ENCODE assay signal across 26 cellular contexts in the genomic region with DNA sequence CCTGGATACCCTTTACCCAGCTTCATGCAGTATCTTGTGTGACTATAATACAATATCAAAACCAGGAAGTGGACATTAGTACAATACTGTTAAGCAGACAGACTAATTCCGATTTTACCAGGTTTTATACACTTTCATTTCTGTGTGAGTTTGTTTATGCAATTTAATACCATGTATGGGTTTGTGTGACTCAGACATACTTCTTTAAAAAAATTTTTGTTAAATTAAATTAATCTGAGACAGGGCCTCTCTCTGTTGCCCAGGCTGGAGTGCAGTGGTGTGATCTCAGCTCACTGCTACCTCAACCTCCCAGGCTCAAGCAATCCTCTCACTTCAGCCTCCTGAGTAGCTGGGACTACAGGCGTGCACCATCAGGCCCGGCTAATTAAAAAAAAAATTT.
A peak's percentile ranks its signal among the peaks of the same experiment; 100 is the strongest.
DNase-seq lines count a peak whose midpoint lies in the region; ATAC-seq, FAIRE-seq and TF ChIP-seq lines count a peak whose summit lies in the region.
"Had no signal": no experiment of that assay in that cellular context is flagged by ENCODE, and none has a peak within 500 bp of the region (broad histone marks: within the 10 kb centered on the region; RNA-seq: fewer than 3 reads in every experiment).

No MANE protein-coding gene starts in this region.

- no peaks in the 10 kb centered on the region for H3K9me3 Mint-ChIP-seq in activated T-cell treated with anti-CD3 and anti-CD28 coated beads, Interleukin-2, amount 50 U/mL, for 24 hours
- H3K9me3 Mint-ChIP-seq: CD4-positive, CD25-positive, alpha-beta regulatory T cell had no signal

- H2BK20ac ChIP-seq in IMR-90 (ENCODE audit: low read depth, low read length): no peak overlapping the region

- H3K4ac ChIP-seq in IMR-90 (ENCODE audit: low read depth, low read length) (no peak overlapping the region), mesenchymal stem cell (ENCODE audit: low read depth in 1 of 2, low read length in 2 of 2) (no peak overlapping the region)

- dilution Hi-C loops in IMR-90 (cut with HindIII; ENCODE audit: low sequenced_read_pairs, unreplicated experiment): no loop called here

- DNase-seq in IMR-90 (peak; percentile 58), adipocyte (ENCODE audit: low read depth) (peak; percentile 64), fibroblast of gingiva (ENCODE audit: low read depth) (peak; percentile 22), mesenchymal stem cell (peak; percentile 7), NOMO-1 treated with dmso at 0.1 percent for 144 hours (lab: John Stamatoyannopoulos, UW; ENCODE audit: unreplicated experiment) (no peak), frontal cortex (ENCODE audit: low spot score in 2 of 2) (no peak)
- DNase-seq in activated T-cell treated with anti-CD3 and anti-CD28 coated beads, Interleukin-2, amount 50 U/mL, for 24 hours: no peak
- DNase-seq: CD4-positive, CD25-positive, alpha-beta regulatory T cell; GOT3; MV-4-11; NCI-H1105; NCI-H1436 treated with DMSO at 0.1 percent for 48 hours; NCI-H187 treated with DMSO at 0.1 percent for 48 hours; NCI-H2107; NCI-H524; NCI-H748 treated with DMSO at 0.1 percent for 48 hours; PC-9; SJCRH30 had no signal

- H3K18ac ChIP-seq in IMR-90 (ENCODE audit: low read depth, low read length): no peak overlapping the region
- H3K18ac ChIP-seq in mesenchymal stem cell (ENCODE audit: low read depth in 1 of 2, low read length in 2 of 2): no peak overlapping the region

- H2AFZ ChIP-seq in IMR-90 (replicated peaks; ENCODE audit: low read length, poor library complexity) (no peak overlapping the region), mesenchymal stem cell (ENCODE audit: low read depth, low read length) (no peak overlapping the region)
- H2AFZ ChIP-seq: PC-9 had no signal

- H3K14ac ChIP-seq in IMR-90 (replicated peaks; ENCODE audit: low read depth, low read length) (no peak overlapping the region), mesenchymal stem cell (ENCODE audit: low read length in 2 of 2) (no peak overlapping the region)

- TF ChIP-seq POLR2A in IMR-90 (IDR thresholded peaks at IDR 0.05; ENCODE audit: low read depth, low read length): no peak

- H3K23ac ChIP-seq in IMR-90 (ENCODE audit: low read depth, low read length): no peak overlapping the region
- H3K23ac ChIP-seq in mesenchymal stem cell (ENCODE audit: low read length in 2 of 2): no peak overlapping the region

- H3K4me1 ChIP-seq in IMR-90 (ENCODE audit: control insufficient read depth, insufficient read depth, low read length) (no peaks in the 10 kb centered on the region), adipocyte (ENCODE audit: control insufficient read depth, insufficient read depth, low read length) (no peaks in the 10 kb centered on the region), mesenchymal stem cell (ENCODE audit: control insufficient read depth, insufficient read depth, low read depth, low read length) (no peaks in the 10 kb centered on the region)
- H3K4me1 ChIP-seq: HAP-1, SJCRH30 had no signal

- H3K4me1 Mint-ChIP-seq in activated T-cell treated with anti-CD3 and anti-CD28 coated beads, Interleukin-2, amount 50 U/mL, for 24 hours (ENCODE audit: low read depth): no peaks in the 10 kb centered on the region

- H3K27me3 ChIP-seq in IMR-90 (ENCODE audit: control insufficient read depth, insufficient read depth, low read length): no peaks in the 10 kb centered on the region; the same call in 1 of the 2 replicates
- no peaks in the 10 kb centered on the region for H3K27me3 ChIP-seq in adipocyte (replicated peaks; ENCODE audit: control insufficient read depth, insufficient read depth, low read length)
- no peaks in the 10 kb centered on the region for H3K27me3 ChIP-seq in mesenchymal stem cell (ENCODE audit: control insufficient read depth in 1 of 2, insufficient read depth in 1 of 2, low read length in 2 of 2)
- H3K27me3 ChIP-seq: BLaER1, SJCRH30 had no signal

- in situ Hi-C loops in IMR-90 (cut with MboI; ENCODE audit: low sequenced_read_pairs): loop anchor here (25.0 kb wide), 1 partner anchor 1069 kb away; no protein-coding TSS in a partner anchor

- H3K79me1 ChIP-seq in IMR-90 (ENCODE audit: low read depth in 1 of 2, low read length in 2 of 2): no peaks in the 10 kb centered on the region
- no peaks in the 10 kb centered on the region for H3K79me1 ChIP-seq in mesenchymal stem cell (replicated peaks; ENCODE audit: low read length, poor library complexity, severe bottlenecking)

- no TSS peak for BruUV-seq in IMR-90 (replicated peaks; lab: Mats Ljungman, UMichigan)

- no peaks in the 10 kb centered on the region for H3K36me3 Mint-ChIP-seq in activated T-cell treated with anti-CD3 and anti-CD28 coated beads, Interleukin-2, amount 50 U/mL, for 24 hours (ENCODE audit: low read depth)

- no peak overlapping the region; the same call in 1 of the 2 replicates for H4K5ac ChIP-seq in IMR-90 (ENCODE audit: low read depth, low read length)

- no peak overlapping the region for H2AK5ac ChIP-seq in IMR-90 (ENCODE audit: low read depth, low read length)
- no peak overlapping the region for H2AK5ac ChIP-seq in mesenchymal stem cell (ENCODE audit: low read length, severe bottlenecking)

- H3K9me1 ChIP-seq in IMR-90 (ENCODE audit: insufficient read depth, low read length): 0 out of 2 replicates have a peak, but pooled peaks cover 3% of the 10 kb centered on the region

- no peak for TF ChIP-seq CTCF in IMR-90 (conservative IDR thresholded peaks at IDR 0.05; ENCODE audit: low read depth, low read length)

- no peak for TF ChIP-seq RAD21 in IMR-90 (IDR thresholded peaks at IDR 0.05; ENCODE audit: low read length)

- H3K27ac ChIP-seq in IMR-90 (ENCODE audit: insufficient read depth, low read length) (peak overlapping the region; percentile 58; the same call in 1 of the 2 replicates), mesenchymal stem cell (ENCODE audit: low read length, poor library complexity, severe bottlenecking) (no peak overlapping the region)
- H3K27ac ChIP-seq: BLaER1, KMS-11, PC-9, SJCRH30 had no signal

- intact Hi-C loops in IMR-90 (cut with micrococcal nuclease): no loop called here

- no peak for FAIRE-seq in frontal cortex (lab: Jason Lieb, UNC)
- FAIRE-seq: A204.1, D721Med, G401.6 had no signal

- H3K36me3 ChIP-seq in IMR-90 (ENCODE audit: control insufficient read depth, insufficient read depth, low read length) (no peaks in the 10 kb centered on the region), adipocyte (ENCODE audit: control insufficient read depth, insufficient read depth, low read length, severe bottlenecking) (no peaks in the 10 kb centered on the region), mesenchymal stem cell (ENCODE audit: control insufficient read depth in 1 of 2, insufficient read depth in 2 of 2, low read depth in 1 of 2, low read length in 2 of 2) (no peaks in the 10 kb centered on the region)
- H3K36me3 ChIP-seq: BLaER1, HAP-1, SJCRH30 had no signal

- H3K9me3 ChIP-seq in IMR-90 (ENCODE audit: control insufficient read depth, insufficient read depth, low read length): no peaks in the 10 kb centered on the region
- no peaks in the 10 kb centered on the region for H3K9me3 ChIP-seq in adipocyte (ENCODE audit: control insufficient read depth, low read length)
- H3K9me3 ChIP-seq in mesenchymal stem cell (ENCODE audit: control insufficient read depth, low read length): no peaks in the 10 kb centered on the region
- H3K9me3 ChIP-seq: BLaER1, HAP-1, SJCRH30 had no signal

- no peak overlapping the region for H3K27ac Mint-ChIP-seq in activated T-cell treated with anti-CD3 and anti-CD28 coated beads, Interleukin-2, amount 50 U/mL, for 24 hours
- H3K27ac Mint-ChIP-seq: CD4-positive, CD25-positive, alpha-beta regulatory T cell had no signal

- no peaks in the 10 kb centered on the region for H3K27me3 Mint-ChIP-seq in activated T-cell treated with anti-CD3 and anti-CD28 coated beads, Interleukin-2, amount 50 U/mL, for 24 hours

- H3K4me2 ChIP-seq in IMR-90 (ENCODE audit: low read depth, low read length) (peak overlapping the region; percentile 70; the same call in 1 of the 2 replicates), mesenchymal stem cell (ENCODE audit: low read length, poor library complexity, severe bottlenecking) (no peak overlapping the region)
- H3K4me2 ChIP-seq: BLaER1, KMS-11, PC-9 had no signal

- no peak overlapping the region for H4K8ac ChIP-seq in IMR-90 (ENCODE audit: low read depth in 2 of 2, low read length in 2 of 2)
- no peak overlapping the region for H4K8ac ChIP-seq in mesenchymal stem cell (ENCODE audit: low read length)

- H3K4me3 ChIP-seq in IMR-90 (ENCODE audit: insufficient read depth, low read depth, low read length) (no peak overlapping the region), adipocyte (ENCODE audit: low read length) (no peak overlapping the region), mesenchymal stem cell (ENCODE audit: insufficient read depth in 1 of 2, low read depth in 1 of 2, low read length in 2 of 2) (no peak overlapping the region)
- H3K4me3 ChIP-seq: BLaER1, HAP-1, PC-9, SJCRH30 had no signal

- H2BK5ac ChIP-seq in IMR-90 (ENCODE audit: low read depth, low read length, poor library complexity, severe bottlenecking) (peak overlapping the region; percentile 64), mesenchymal stem cell (ENCODE audit: low read depth, low read length, poor library complexity, severe bottlenecking) (no peak overlapping the region)

- H2BK12ac ChIP-seq in mesenchymal stem cell (ENCODE audit: low read length in 2 of 2): no peak overlapping the region

- POLR2A ChIA-PET in IMR-90 (lab: Charles Lee; ENCODE audit: unreplicated experiment): no interaction called here

- H2BK15ac ChIP-seq in IMR-90 (ENCODE audit: low read depth, low read length) (no peak overlapping the region), mesenchymal stem cell (ENCODE audit: low read depth, poor library complexity, severe bottlenecking) (no peak overlapping the region)

- H2BK120ac ChIP-seq in IMR-90 (ENCODE audit: low read depth, low read length): no peak overlapping the region
- H2BK120ac ChIP-seq in mesenchymal stem cell (ENCODE audit: low read depth, low read length): no peak overlapping the region

- H3K9ac ChIP-seq in IMR-90 (ENCODE audit: low read depth, low read length) (no peak overlapping the region), adipocyte (ENCODE audit: low read length) (no peak overlapping the region), mesenchymal stem cell (ENCODE audit: low read length) (peak overlapping the region; percentile 45)
- H3K9ac ChIP-seq: BLaER1, KMS-11 had no signal

- no CpG with 5 or more reads among the region's 3 CpGs for WGBS in IMR-90 (ENCODE audit: extremely low coverage in 2 of 2, insufficient read length in 1 of 2), 2 experiments
- WGBS in mesenchymal stem cell: no CpG with 5 or more reads among the region's 3 CpGs

- no peaks in the 10 kb centered on the region for H4K20me1 ChIP-seq in IMR-90 (ENCODE audit: insufficient read depth, low read length)
- H4K20me1 ChIP-seq: BLaER1 had no signal

- H4K91ac ChIP-seq in IMR-90 (ENCODE audit: insufficient read depth, low read depth, low read length) (no peak overlapping the region), mesenchymal stem cell (ENCODE audit: low read length) (no peak overlapping the region)

- ATAC-seq in IMR-90 (ENCODE audit: low read depth) (peak; percentile 85), GM18861 (IDR thresholded peaks at IDR 0.05; ENCODE audit: unreplicated experiment) (no peak)
- ATAC-seq: Right ventricle myocardium inferior had no signal

- no peak overlapping the region for H3K56ac ChIP-seq in IMR-90 (ENCODE audit: extremely low read depth, insufficient read depth, low read length)

- CTCF ChIA-PET in IMR-90 (lab: Yijun Ruan, JAX): no interaction called here

- H2AK9ac ChIP-seq in IMR-90 (replicated peaks; ENCODE audit: low read depth, low read length, poor library complexity): no peak overlapping the region

- no peak overlapping the region for H3K4me3 Mint-ChIP-seq in activated T-cell treated with anti-CD3 and anti-CD28 coated beads, Interleukin-2, amount 50 U/mL, for 24 hours
- H3K4me3 Mint-ChIP-seq: CD4-positive, CD25-positive, alpha-beta regulatory T cell had no signal

Comparison
In these comparisons a context has a peak if more than half of its experiments do, and no peak if none do; other contexts are left out.
1. DNase-seq: peak in IMR-90 (single experiment), adipocyte (single experiment), fibroblast of gingiva (single experiment) and mesenchymal stem cell (single experiment); none in NOMO-1 treated with dmso at 0.1 percent for 144 hours (single experiment), frontal cortex (0 of 2) and activated T-cell treated with anti-CD3 and anti-CD28 coated beads, Interleukin-2, amount 50 U/mL, for 24 hours (single experiment).